10 cellular contexts compared by ENCODE assay signal in genomic region chr16:51150159-51150893, GRCh38. TPM values are rescaled to one million over a fixed set of nuclear protein-coding genes. Genes with fewer than 3 reads are reported as not detected.
DNase-seq lines count a peak whose midpoint lies in the region; ATAC-seq, FAIRE-seq and TF ChIP-seq lines count a peak whose summit lies in the region.
"Had no signal": no experiment of that assay in that cellular context is flagged by ENCODE, and none has a peak within 500 bp of the region (broad histone marks: within the 10 kb centered on the region; RNA-seq: fewer than 3 reads in every experiment).

No MANE protein-coding gene starts in this region.

- WGBS in pancreas, 2 donors: 7 to 12% methylated on average over 43 to 54 of the region's 54 CpGs

- intact Hi-C loops in pancreas (cut with DNase I): no loop called here

- TF ChIP-seq CTCF in fibroblast of villous mesenchyme (IDR thresholded peaks at IDR 0.05; ENCODE audit: insufficient read depth, low read depth, low read length) (no peak), pancreas (IDR thresholded peaks at IDR 0.05) (no peak), D721Med (IDR thresholded peaks at IDR 0.05; ENCODE audit: insufficient read depth, missing control alignments) (no peak)

- FAIRE-seq in pancreas (lab: Jason Lieb, UNC) (no peak), D721Med (lab: Jason Lieb, UNC) (no peak)

- H3K9ac ChIP-seq in BLaER1: no peak overlapping the region; the same call in 1 of the 2 replicates

- H3K4me1 ChIP-seq in BLaER1 (peaks cover 26% of the 10 kb centered on the region), SJCRH30 (no peaks in the 10 kb centered on the region), pancreas (peaks cover 4 to 19% (median 13%) of the 10 kb centered on the region in 3 donors)

- H3K27me3 ChIP-seq in BLaER1: peaks cover 91% of the 10 kb centered on the region
- no peaks in the 10 kb centered on the region for H3K27me3 ChIP-seq in SJCRH30
- peaks cover 0 to 40% (median 18%) of the 10 kb centered on the region in 4 donors for H3K27me3 ChIP-seq in pancreas

- H3K27ac ChIP-seq in BLaER1 (no peak overlapping the region), SJCRH30 (no peak overlapping the region), pancreas (no peak overlapping the region)

- ATAC-seq in pancreas (peak in 2 of 4 donors; percentile 31 to 32), GM21381 (IDR thresholded peaks at IDR 0.05; ENCODE audit: unreplicated experiment) (no peak)
- ATAC-seq: T-cell had no signal

- H3K36me3 ChIP-seq in BLaER1 (no peaks in the 10 kb centered on the region), SJCRH30 (no peaks in the 10 kb centered on the region), pancreas (no peaks in the 10 kb centered on the region)

- H3K4me2 ChIP-seq in BLaER1: peak overlapping the region; percentile 99

- H3K4me3 ChIP-seq in BLaER1 (peak overlapping the region; percentile 76), SJCRH30 (peak overlapping the region; percentile 59), fibroblast of villous mesenchyme (ENCODE audit: low read depth, low read length) (peak overlapping the region; percentile 64), pancreas (peak overlapping the region in 3 of 4 donors; percentile 15 to 52 (median 46))

- no peak for DNase-seq in SJCRH30
- no peak for DNase-seq in fibroblast of villous mesenchyme (ENCODE audit: low read depth)
- DNase-seq in pancreas: peak in 2 of 6 donors; percentile 66 to 72
- DNase-seq in amniotic stem cell (lab: John Stamatoyannopoulos, UW): no peak
- no peak for DNase-seq in SHP77 treated with DMSO at 0.1 percent for 48 hours (lab: John Stamatoyannopoulos, UW)
- no peak for DNase-seq in D721Med (ENCODE audit: insufficient read length, low spot score)
- DNase-seq: T-cell had no signal

- H3K9me3 ChIP-seq in BLaER1 (peaks cover 26% of the 10 kb centered on the region), SJCRH30 (replicated peaks) (no peaks in the 10 kb centered on the region), pancreas (no peaks in the 10 kb centered on the region)

- peaks cover 30% of the 10 kb centered on the region for H4K20me1 ChIP-seq in BLaER1

RNA-seq across cellular contexts. Expression of gene SALL1, which starts 0.7 kb away (rescaled TPM):
- total RNA-seq in SJCRH30 (2014; rRNA removed; shearing (Covaris generic)): 2.0 and 2.3 TPM in 2 replicates
- 3.5 and 4.5 TPM in 2 replicates for total RNA-seq in fibroblast of villous mesenchyme
- total RNA-seq in pancreas: 1 to 10 TPM in 2 of 6 donors, under 1 TPM in 4; 0.39 to 1.1 (median 0.62) TPM
- 1 to 10 TPM in 1 of 2 donors, under 1 TPM in 1; 0.61 to 2.0 TPM for polyA plus RNA-seq in pancreas
- total RNA-seq: activated T-helper 2 cell treated with anti-CD3 and anti-CD28 coated beads, Interferon-gamma antibody, Interleukin-2, Interleukin-4, amounts not matched to agents 10 μg/mL and 5 μg/mL and 100 μg/mL, durations not matched to agents 14 hours and 24 hours and 36 hours had no signal
